ENCODE assay signal across 13 cellular contexts in the genomic region with DNA sequence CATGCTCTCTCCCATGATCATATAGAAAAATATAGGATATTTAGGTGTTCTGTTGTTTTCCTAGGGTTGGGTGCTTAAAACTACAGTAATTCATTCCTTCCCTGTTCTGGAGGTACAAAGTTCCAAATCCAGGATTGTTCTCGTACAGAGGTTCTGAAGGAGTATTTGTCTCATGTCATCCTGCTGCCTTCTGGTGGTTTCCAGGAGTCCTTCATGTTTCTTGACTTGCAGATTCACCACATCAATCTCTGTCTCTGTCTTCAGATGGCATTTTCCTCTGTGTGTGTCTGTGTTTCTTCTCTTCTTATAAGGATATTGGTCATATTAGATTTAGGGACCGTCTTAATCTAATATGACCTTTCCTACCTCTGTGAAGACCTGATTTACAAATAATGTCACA.
"Had no signal": no experiment of that assay in that cellular context is flagged by ENCODE, and none has a peak within 500 bp of the region (broad histone marks: within the 10 kb centered on the region; RNA-seq: fewer than 3 reads in every experiment).

No MANE protein-coding gene starts in this region.

- H3K27me3 ChIP-seq: adrenal gland, upper lobe of left lung had no signal

- DNase-seq: activated CD4-positive, alpha-beta T cell treated with anti-CD3 and anti-CD28 coated beads, Interleukin-2, amount 50 U/mL, for 4 hours; activated CD4-positive, CD25-positive, alpha-beta regulatory T cell treated with anti-CD3 and anti-CD28 coated beads, Interleukin-2, amount 50 U/mL, for 72 hours; activated naive CD4-positive, alpha-beta T cell treated with anti-CD3 and anti-CD28 coated beads, Interleukin-2, amount 50 U/mL, for 16 hours; activated T-cell treated with anti-CD3 and anti-CD28 coated beads, Interleukin-2, amount 50 U/mL, for 1 hour; adrenal gland; dorsolateral prefrontal cortex; left cardiac atrium; mucosa of descending colon; natural killer cell; nucleus accumbens; psoas muscle; stimulated activated naive CD4-positive, alpha-beta T cell treated with Interleukin-2 at 50 U/mL for 16 hours; upper lobe of left lung had no signal

- H3K36me3 ChIP-seq: adrenal gland, upper lobe of left lung had no signal

- H3K27ac ChIP-seq: adrenal gland, dorsolateral prefrontal cortex, psoas muscle, upper lobe of left lung had no signal

- H3K4me1 ChIP-seq: adrenal gland, psoas muscle, upper lobe of left lung had no signal

- H3K4me3 ChIP-seq: adrenal gland, dorsolateral prefrontal cortex, mucosa of descending colon, psoas muscle, upper lobe of left lung had no signal

- H3K9me3 ChIP-seq: adrenal gland, mucosa of descending colon, psoas muscle, upper lobe of left lung had no signal
